Comparison of ENCODE assay signal across 29 cellular contexts in the genomic region with DNA sequence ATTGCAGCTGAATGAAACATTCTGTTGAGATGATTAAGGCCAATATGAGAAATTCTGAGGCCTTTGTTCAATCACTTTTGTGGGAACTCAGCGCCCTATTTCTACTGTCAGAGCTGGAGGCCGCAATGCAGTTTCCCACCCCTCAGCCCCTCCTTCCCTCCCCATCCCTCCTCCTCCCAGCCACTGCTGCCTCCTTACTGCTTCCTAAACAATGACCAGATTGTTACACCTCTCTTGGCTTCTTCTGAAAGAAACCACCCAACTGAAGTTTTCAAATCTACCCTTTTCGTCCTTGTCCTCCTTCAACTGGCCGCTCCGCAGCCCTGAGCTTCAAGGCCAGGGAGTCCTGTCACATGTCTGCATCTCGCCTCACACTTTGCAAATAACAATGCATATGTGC. TPM values are rescaled to one million over a fixed set of nuclear protein-coding genes. Genes with fewer than 3 reads are reported as not detected.
DNase-seq lines count a peak whose midpoint lies in the region; ATAC-seq, FAIRE-seq and TF ChIP-seq lines count a peak whose summit lies in the region.
"Had no signal": no experiment of that assay in that cellular context is flagged by ENCODE, and none has a peak within 500 bp of the region (broad histone marks: within the 10 kb centered on the region; RNA-seq: fewer than 3 reads in every experiment).

No MANE protein-coding gene starts in this region.

- H3K9me3 ChIP-seq in neuronal stem cell (replicated peaks in 1 of 2; ENCODE audit: control insufficient read depth in 2 of 2, insufficient read depth in 1 of 2, low read depth in 1 of 2, low read length in 2 of 2), result no peaks in the 10 kb centered on the region
- H3K9me3 ChIP-seq: A549, SJCRH30 had no signal

- FAIRE-seq in GM12891 (lab: Jason Lieb, UNC), result no peak
- FAIRE-seq: A549, G401.6, GM12878, HepG2 had no signal

- no peak overlapping the region for H3K27ac ChIP-seq in neuronal stem cell (replicated peaks; ENCODE audit: low read length)
- H3K27ac ChIP-seq: A549; BLaER1 treated with 17β-estradiol and CSF1 and Interleukin-3, amounts not matched to agents 10 nM and 100 nM; GM23248; PC-9; SJCRH30 had no signal

- no peak overlapping the region for H3K4me3 ChIP-seq in neuronal stem cell (ENCODE audit: low read length in 2 of 2)
- H3K4me3 ChIP-seq: A549; BLaER1 treated with 17β-estradiol and CSF1 and Interleukin-3, amounts not matched to agents 10 nM and 100 nM; GM12878; GM23248; PC-9; SJCRH30 had no signal

- no peak overlapping the region for H4K91ac ChIP-seq in neuronal stem cell (ENCODE audit: low read depth, low read length, poor library complexity)

- H3K14ac ChIP-seq in neuronal stem cell (ENCODE audit: low read length), result no peak overlapping the region

- no peaks in the 10 kb centered on the region for H3K36me3 ChIP-seq in neuronal stem cell (replicated peaks in 1 of 2; ENCODE audit: control insufficient read depth in 2 of 2, insufficient read depth in 2 of 2, low read length in 2 of 2)
- H3K36me3 ChIP-seq: BLaER1 treated with 17β-estradiol and CSF1 and Interleukin-3, amounts not matched to agents 10 nM and 100 nM; SJCRH30 had no signal

- no peak overlapping the region for H2BK15ac ChIP-seq in neuronal stem cell (ENCODE audit: low read length)

- no peak overlapping the region for H3K9ac ChIP-seq in neuronal stem cell (ENCODE audit: low read depth, low read length, poor library complexity)
- H3K9ac ChIP-seq: BLaER1 treated with 17β-estradiol and CSF1 and Interleukin-3, amounts not matched to agents 10 nM and 100 nM; GM23248 had no signal

- H2BK120ac ChIP-seq in neuronal stem cell (ENCODE audit: low read depth, low read length), result no peak overlapping the region

- no peak overlapping the region for H2AK5ac ChIP-seq in neuronal stem cell (ENCODE audit: low read depth, low read length)

- no peak overlapping the region for H3K4me2 ChIP-seq in neuronal stem cell (ENCODE audit: insufficient read depth, low read length, poor library complexity, severe bottlenecking)
- H3K4me2 ChIP-seq: A549; BLaER1 treated with 17β-estradiol and CSF1 and Interleukin-3, amounts not matched to agents 10 nM and 100 nM; PC-9 had no signal

- no peak for ATAC-seq in GM21619 (IDR thresholded peaks at IDR 0.05; ENCODE audit: unreplicated experiment)
- ATAC-seq: A549, GM12878, HepG2, Right ventricle myocardium inferior had no signal

- no peak overlapping the region for H2BK12ac ChIP-seq in neuronal stem cell (ENCODE audit: low read length)

- H3K4me1 ChIP-seq in neuronal stem cell (ENCODE audit: control insufficient read depth in 2 of 2, insufficient read depth in 1 of 2, low read depth in 1 of 2, low read length in 2 of 2), result peaks cover 11 to 12% of the 10 kb centered on the region in 2 donors
- H3K4me1 ChIP-seq: A549, SJCRH30 had no signal

- no peak overlapping the region for H3K23ac ChIP-seq in neuronal stem cell (ENCODE audit: low read depth, low read length, poor library complexity)

- peak overlapping the region; percentile 73 for H2AFZ ChIP-seq in neuronal stem cell (ENCODE audit: low read length)
- H2AFZ ChIP-seq: GM23248, PC-9 had no signal

- H3K79me1 ChIP-seq in neuronal stem cell (ENCODE audit: low read depth, low read length), result no peaks in the 10 kb centered on the region

- H3K18ac ChIP-seq in neuronal stem cell (ENCODE audit: low read length), result no peak overlapping the region

- DNase-seq in astrocyte of the hippocampus (ENCODE audit: low read depth, low spot score) (peak; percentile 16), left kidney (ENCODE audit: low read depth, low spot score) (peak; percentile 21), neuronal stem cell (ENCODE audit: low spot score) (no peak), GM03348 (ENCODE audit: low spot score) (no peak), GM12891 (ENCODE audit: insufficient read length, low spot score) (no peak), NCI-H524 (lab: John Stamatoyannopoulos, UW) (no peak)
- DNase-seq: AML-193; CD4-positive, alpha-beta T cell; COR-L47; DMS53; GM23248; H9; NCI-H1092; NCI-H1417 treated with DMSO at 0.1 percent for 48 hours; NCI-H1694 treated with DMSO at 0.1 percent for 48 hours; NCI-H2081; NCI-H2171; NCI-H345; NCI-H524 treated with DMSO at 0.1 percent for 48 hours; NCI-H774; PC-9; SJCRH30 had no signal

- no peak overlapping the region for H4K8ac ChIP-seq in neuronal stem cell (ENCODE audit: low read depth, low read length)

- H2BK5ac ChIP-seq in neuronal stem cell (ENCODE audit: low read length), result no peak overlapping the region

- H3K4ac ChIP-seq in neuronal stem cell (ENCODE audit: low read length), result no peak overlapping the region

- no peaks in the 10 kb centered on the region for H3K27me3 ChIP-seq in neuronal stem cell (ENCODE audit: control insufficient read depth in 3 of 3, insufficient read depth in 3 of 3, low read depth in 1 of 3, low read length in 3 of 3)
- H3K27me3 ChIP-seq: BLaER1 treated with 17β-estradiol and CSF1 and Interleukin-3, amounts not matched to agents 10 nM and 100 nM; SJCRH30 had no signal

- no CpG with 5 or more reads among the region's 6 CpGs for WGBS in neuronal stem cell (ENCODE audit: extremely low coverage in 2 of 2, insufficient read length in 2 of 2, insufficient replicate concordance in 1 of 2), 2 donors

- no peak for TF ChIP-seq POLR2A in GM12891 (IDR thresholded peaks at IDR 0.05; ENCODE audit: low read depth, low read length)

TF ChIP-seq in GM12891, 5 proteins besides CTCF, POLR2A, EP300 and RAD21:
- no peak for TF ChIP-seq TAF1 (IDR thresholded peaks at IDR 0.05; ENCODE audit: low read depth, low read length)
- TF ChIP-seq PAX5 (IDR thresholded peaks at IDR 0.05; ENCODE audit: insufficient read depth, low read length, severe bottlenecking), result no peak
- TF ChIP-seq POLR2AphosphoS5 (IDR thresholded peaks at IDR 0.05; ENCODE audit: low read depth, low read length), result no peak
- TF ChIP-seq SPI1 (IDR thresholded peaks at IDR 0.05; ENCODE audit: low read depth, low read length), result no peak
- no peak for TF ChIP-seq POU2F2 (IDR thresholded peaks at IDR 0.05; ENCODE audit: low read depth, low read length)

RNA-seq across cellular contexts. Expression of a gene that starts 36.7 kb away (rescaled TPM):
- polyA plus RNA-seq in neuronal stem cell (2013, experiment 1 of 2), result 8.2 TPM
- 8.2 TPM for polyA plus RNA-seq in neuronal stem cell (2013, experiment 2 of 2)
- 0.06 TPM for polyA plus RNA-seq in GM12891 (2012; ENCODE audit: low read depth, missing spikeins)
- polyA plus RNA-seq: GM23248, HepG2 had no signal

Comparison
In these comparisons a context has a peak if more than half of its experiments do, and no peak if none do; other contexts are left out.
1. DNase-seq: peak in astrocyte of the hippocampus (single experiment) and left kidney (single experiment); none in neuronal stem cell (single experiment), GM03348 (single experiment), GM12891 (single experiment) and NCI-H524 (0 of 2).